ENCODE assay signal across 18 cellular contexts in genomic region chr10:35443858-35444257, GRCh38.
"Had no signal": no experiment of that assay in that cellular context is flagged by ENCODE, and none has a peak within 500 bp of the region (broad histone marks: within the 10 kb centered on the region; RNA-seq: fewer than 3 reads in every experiment).

No MANE protein-coding gene starts in this region.

- H3K27ac Mint-ChIP-seq: activated T-helper 1 cell treated with anti-CD3 and anti-CD28 coated beads, Interleukin-12 subunit alpha, Interleukin-12 subunit beta, Interleukin-2, Interleukin-4 antibody, amounts not matched to agents 30 ng/mL and 10 ng/mL and 1 ng/mL, durations not matched to agents 14 hours and 24 hours and 36 hours; nephron had no signal

- DNase-seq: activated CD4-positive, alpha-beta T cell treated with anti-CD3 and anti-CD28 coated beads for 48 hours; activated CD8-positive, alpha-beta memory T cell treated with anti-CD3 and anti-CD28 coated beads for 24 hours; activated naive CD4-positive, alpha-beta T cell treated with Interleukin-2 at 50 U/mL for 16 hours; adrenal gland; gastrocnemius medialis; head of caudate nucleus; midbrain; occipital lobe; posterior cingulate gyrus; stimulated activated CD4-positive, alpha-beta T cell treated with anti-CD3 and anti-CD28 coated beads, Interleukin-12 subunit alpha, Interleukin-12 subunit beta, amount 100 ng/mL, for 4 hours; stimulated activated CD4-positive, alpha-beta T cell treated with anti-CD3 and anti-CD28 coated beads, Interleukin-1b, Interleukin-23, amount 100 ng/mL, for 48 hours; stimulated activated naive CD4-positive, alpha-beta T cell treated with Interleukin-2 at 50 U/mL for 16 hours; thyroid gland had no signal

- H3K4me3 Mint-ChIP-seq: activated T-helper 1 cell treated with anti-CD3 and anti-CD28 coated beads, Interleukin-12 subunit alpha, Interleukin-12 subunit beta, Interleukin-2, Interleukin-4 antibody, amounts not matched to agents 30 ng/mL and 10 ng/mL and 1 ng/mL, durations not matched to agents 14 hours and 24 hours and 36 hours; nephron had no signal

- H3K27ac ChIP-seq: adrenal gland, breast epithelium, coronary artery, thyroid gland had no signal

- H3K4me3 ChIP-seq: adrenal gland, breast epithelium, coronary artery, gastrocnemius medialis, thyroid gland had no signal

- H3K27me3 ChIP-seq: adrenal gland, breast epithelium, gastrocnemius medialis, thyroid gland had no signal

- ATAC-seq: gastrocnemius medialis, left lobe of liver had no signal

- H3K9me3 ChIP-seq: thyroid gland had no signal

- H3K36me3 ChIP-seq: adrenal gland, breast epithelium, gastrocnemius medialis, thyroid gland had no signal
